Comparison of ENCODE assay signal across 28 cellular contexts in genomic region chr2:228957075-228957474, GRCh38.
"Had no signal": no experiment of that assay in that cellular context is flagged by ENCODE, and none has a peak within 500 bp of the region (broad histone marks: within the 10 kb centered on the region; RNA-seq: fewer than 3 reads in every experiment).

No MANE protein-coding gene starts in this region.

- H3K27ac Mint-ChIP-seq: mesothelial cell of epicardium; naive B cell; natural killer cell; nephron progenitor cell; neural progenitor cell; stimulated activated naive B cell treated with anti-CD40 and anti-IgM and Interleukin-4, amounts not matched to agents 10 μg/mL and 1 μg/mL and 100 μg/mL, for 72 hours had no signal

- H3K4me1 ChIP-seq: neural progenitor cell, parathyroid adenoma, psoas muscle, stomach, testis, thyroid gland, transverse colon, upper lobe of left lung, vagina had no signal

- H3K27ac ChIP-seq: hepatocyte, neural progenitor cell, neutrophil, parathyroid adenoma, psoas muscle, skin epidermis, stomach, testis, thyroid gland, transverse colon, upper lobe of left lung, vagina had no signal

- H3K4me3 Mint-ChIP-seq: mesothelial cell of epicardium; naive B cell; natural killer cell; nephron progenitor cell; neural progenitor cell; stimulated activated naive B cell treated with anti-CD40 and anti-IgM and Interleukin-4, amounts not matched to agents 10 μg/mL and 1 μg/mL and 100 μg/mL, for 72 hours had no signal

- H3K4me1 Mint-ChIP-seq: mesothelial cell of epicardium; naive B cell; natural killer cell; nephron progenitor cell; neural progenitor cell; stimulated activated naive B cell treated with anti-CD40 and anti-IgM and Interleukin-4, amounts not matched to agents 10 μg/mL and 1 μg/mL and 100 μg/mL, for 72 hours had no signal

- H2AFZ ChIP-seq: hepatocyte, neural progenitor cell, parathyroid adenoma had no signal

- H3K4me3 ChIP-seq: hepatocyte, lung, neural progenitor cell, psoas muscle, skin epidermis, stomach, testis, thyroid gland, transverse colon, upper lobe of left lung, vagina had no signal

- H3K9me3 ChIP-seq: psoas muscle, stomach, testis, thyroid gland, transverse colon, upper lobe of left lung, vagina had no signal

- H3K9me3 Mint-ChIP-seq: nephron progenitor cell, neural progenitor cell had no signal

- DNase-seq: islet precursor cell; mesendoderm; naive B cell; natural killer cell; nephron progenitor cell; occipital lobe; psoas muscle; stimulated activated CD4-positive, alpha-beta T cell treated with anti-CD3 and anti-CD28 coated beads, Interleukin-12 subunit alpha, Interleukin-12 subunit beta, amount 100 ng/mL, for 4 hours; stimulated activated CD4-positive, alpha-beta T cell treated with anti-CD3 and anti-CD28 coated beads, Interleukin-15, amount 100 ng/mL, for 24 hours; stimulated activated CD4-positive, alpha-beta T cell treated with anti-CD3 and anti-CD28 coated beads, Interleukin-2, amount 100 ng/mL, for 24 hours; stimulated activated CD4-positive, alpha-beta T cell treated with anti-CD3 and anti-CD28 coated beads, Interleukin-4, amount 100 ng/mL, for 1 hour; stimulated activated naive B cell treated with anti-CD40 and anti-IgM and Interleukin-4, amounts not matched to agents 10 μg/mL and 1 μg/mL and 100 μg/mL, for 72 hours; stimulated activated naive CD8-positive, alpha-beta T cell treated with anti-CD3 and anti-CD28 coated beads, Interleukin-15, Interleukin-2, amounts not matched to agents 100 U/mL and 50 U/mL, for 24 hours; stomach; testis; thyroid gland; transverse colon; upper lobe of left lung had no signal

- H3K4me2 ChIP-seq: hepatocyte, neural progenitor cell had no signal

- H3K27me3 ChIP-seq: hepatocyte, neural progenitor cell, neutrophil, stomach, testis, thyroid gland, transverse colon, upper lobe of left lung, vagina had no signal

- H3K36me3 Mint-ChIP-seq: mesothelial cell of epicardium; naive B cell; neural progenitor cell; stimulated activated naive B cell treated with anti-CD40 and anti-IgM and Interleukin-4, amounts not matched to agents 10 μg/mL and 1 μg/mL and 100 μg/mL, for 72 hours had no signal

- H3K27me3 Mint-ChIP-seq: naive B cell; stimulated activated naive B cell treated with anti-CD40 and anti-IgM and Interleukin-4, amounts not matched to agents 10 μg/mL and 1 μg/mL and 100 μg/mL, for 72 hours had no signal

- H3K36me3 ChIP-seq: neural progenitor cell, neutrophil, stomach, thyroid gland, transverse colon, upper lobe of left lung, vagina had no signal

- ATAC-seq: left lobe of liver; natural killer cell; psoas muscle; sciatic nerve; stimulated activated naive B cell treated with anti-CD40 and anti-IgM and Interleukin-4, amounts not matched to agents 10 μg/mL and 1 μg/mL and 100 μg/mL, for 72 hours; stimulated activated naive CD8-positive, alpha-beta T cell treated with anti-CD3 and anti-CD28 coated beads, Interleukin-15, Interleukin-2, amounts not matched to agents 100 U/mL and 50 U/mL, for 24 hours had no signal

- H3K9ac ChIP-seq: neural progenitor cell, parathyroid adenoma had no signal

- H3K79me2 ChIP-seq: hepatocyte, parathyroid adenoma had no signal
